Comparison of ENCODE assay signal across 12 cellular contexts in the genomic region with DNA sequence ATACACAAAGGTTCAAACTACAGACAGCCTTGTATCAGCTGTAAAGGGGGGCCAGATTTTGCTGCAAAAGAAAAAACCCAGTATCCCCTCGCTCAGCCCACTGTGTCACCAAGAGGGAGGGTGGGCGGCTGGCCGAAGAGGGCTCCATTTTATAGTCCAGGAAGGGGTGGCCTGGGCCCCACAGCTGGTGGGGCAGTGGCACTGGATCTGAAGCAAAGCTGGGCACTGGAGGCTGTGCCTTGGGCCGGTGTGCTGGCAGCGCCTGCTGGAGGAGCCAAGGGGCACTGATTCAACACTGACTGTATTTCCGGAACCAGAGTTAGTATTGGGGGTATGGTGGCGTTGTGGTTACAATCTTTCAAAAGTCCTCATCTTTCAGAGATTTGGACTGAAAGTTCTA. TPM values are rescaled to one million over a fixed set of nuclear protein-coding genes. Genes with fewer than 3 reads are reported as not detected.
DNase-seq lines count a peak whose midpoint lies in the region; ATAC-seq, FAIRE-seq and TF ChIP-seq lines count a peak whose summit lies in the region.
"Had no signal": no experiment of that assay in that cellular context is flagged by ENCODE, and none has a peak within 500 bp of the region (broad histone marks: within the 10 kb centered on the region; RNA-seq: fewer than 3 reads in every experiment).

No MANE protein-coding gene starts in this region.

- H3K4me3 Mint-ChIP-seq in neural crest cell: peak overlapping the region; percentile 47
- H3K4me3 Mint-ChIP-seq: CD4-positive, alpha-beta T cell had no signal

- H3K4me1 Mint-ChIP-seq in neural crest cell: peaks cover 25% of the 10 kb centered on the region

- H3K36me3 ChIP-seq in H7 (replicated peaks; ENCODE audit: control insufficient read depth, insufficient read depth, low read length) (no peaks in the 10 kb centered on the region; the same call in 1 of the 2 replicates), bronchial epithelial cell (ENCODE audit: control insufficient read depth, insufficient read depth, low read length) (peaks cover 1% of the 10 kb centered on the region)
- H3K36me3 ChIP-seq: HAP-1 had no signal

- ATAC-seq in GM18502 (IDR thresholded peaks at IDR 0.05; ENCODE audit: poor library complexity, unreplicated experiment) (no peak), GM18519 (IDR thresholded peaks at IDR 0.05; ENCODE audit: low FRiP score, unreplicated experiment) (no peak)

- no peaks in the 10 kb centered on the region for H3K27me3 ChIP-seq in H7 (ENCODE audit: control insufficient read depth, insufficient read depth, low read length)
- no peaks in the 10 kb centered on the region for H3K27me3 ChIP-seq in bronchial epithelial cell (ENCODE audit: control insufficient read depth, insufficient read depth, low read length)

- H3K9me3 Mint-ChIP-seq in neural crest cell: no peaks in the 10 kb centered on the region
- H3K9me3 Mint-ChIP-seq: CD4-positive, alpha-beta T cell had no signal

- H3K4me3 ChIP-seq in AG10803 (ENCODE audit: low read length): no peak overlapping the region
- H3K4me3 ChIP-seq in H7 (ENCODE audit: insufficient read depth, low read depth, low read length): no peak overlapping the region
- no peak overlapping the region for H3K4me3 ChIP-seq in bronchial epithelial cell (ENCODE audit: low read depth, low read length)
- H3K4me3 ChIP-seq: HAP-1 had no signal

- no peaks in the 10 kb centered on the region for H3K36me3 Mint-ChIP-seq in neural crest cell (ENCODE audit: low read depth)

- DNase-seq in AG10803 (ENCODE audit: low read depth): peak; percentile 24
- peak; percentile 62 for DNase-seq in H7
- peak; percentile 47 for DNase-seq in bronchial epithelial cell (ENCODE audit: low read depth)
- DNase-seq in neural crest cell (ENCODE audit: low read depth, low spot score): no peak
- DNase-seq in AML-193 (lab: John Stamatoyannopoulos, UW): no peak
- DNase-seq in GDM1 (lab: John Stamatoyannopoulos, UW): no peak
- DNase-seq: activated CD8-positive, alpha-beta memory T cell treated with anti-CD3 and anti-CD28 coated beads, Interleukin-2, amount 50 U/mL, for 4 hours; erythroblast had no signal

- peak overlapping the region; percentile 43 for H3K27ac Mint-ChIP-seq in neural crest cell (ENCODE audit: unreplicated experiment)
- H3K27ac Mint-ChIP-seq: CD4-positive, alpha-beta T cell had no signal

- no peaks in the 10 kb centered on the region for H3K27me3 Mint-ChIP-seq in neural crest cell (ENCODE audit: low read depth)
- H3K27me3 Mint-ChIP-seq: CD4-positive, alpha-beta T cell had no signal

- no peak for FAIRE-seq in bronchial epithelial cell (lab: Jason Lieb, UNC)

- TF ChIP-seq CTCF in AG10803 (conservative IDR thresholded peaks at IDR 0.05; ENCODE audit: low read length): peak; percentile 15
- peak; percentile 15 for TF ChIP-seq CTCF in bronchial epithelial cell (IDR thresholded peaks at IDR 0.05; ENCODE audit: insufficient read depth, low read length, severe bottlenecking)
- no peak for TF ChIP-seq CTCF in neural crest cell (conservative IDR thresholded peaks at IDR 0.05)

RNA-seq across cellular contexts. Expression of gene BRD3, which starts 9.1 kb away (rescaled TPM):
- total RNA-seq in H7 (2014; rRNA removed; shearing (Covaris generic)): 9.4 and 14.7 TPM in 2 replicates
- total RNA-seq in bronchial epithelial cell (4.5 and 6.5 TPM in 2 replicates), neural crest cell (73.2 and 77.6 TPM in 2 replicates)

RNA-seq across cellular contexts. Expression of gene BRD3OS, which starts 33.4 kb away (rescaled TPM):
- 16.2 and 25.7 TPM in 2 replicates for total RNA-seq in H7 (2014; rRNA removed; shearing (Covaris generic))
- total RNA-seq in bronchial epithelial cell: 5.6 and 5.8 TPM in 2 replicates
- 25.9 and 30.7 TPM in 2 replicates for total RNA-seq in neural crest cell

Comparison
In these comparisons a context has a peak if more than half of its experiments do, and no peak if none do; other contexts are left out.
1. DNase-seq: peak in AG10803 (single experiment), H7 (single experiment) and bronchial epithelial cell (single experiment); none in neural crest cell (single experiment), AML-193 (0 of 2) and GDM1 (single experiment).